Comparison of ENCODE assay signal across 1 cellular context in the genomic region with DNA sequence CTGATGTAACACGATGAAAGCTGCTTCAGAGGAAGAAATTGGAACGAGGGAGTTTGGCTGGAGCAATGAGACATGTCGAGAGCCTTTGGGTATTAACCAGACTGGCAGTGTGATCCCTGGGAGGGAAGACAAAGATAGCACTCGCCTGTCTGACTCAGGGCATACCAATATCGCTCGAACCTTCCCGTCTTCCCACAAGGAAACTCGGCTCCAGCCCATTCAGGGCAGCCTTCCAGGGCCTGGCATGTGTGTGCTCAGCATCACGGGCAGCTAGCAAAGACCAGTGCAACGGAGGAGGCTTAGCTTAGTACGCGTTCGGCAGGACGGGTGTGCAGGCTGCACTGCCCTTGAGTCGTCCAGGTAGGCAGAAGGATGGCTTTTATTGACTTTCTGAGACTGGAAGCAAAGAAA.
TF ChIP-seq lines count a peak whose summit lies in the region.

No MANE protein-coding gene starts in this region.

TF ChIP-seq in GM23338, 12 proteins besides CTCF, POLR2A, EP300 and RAD21 (continued from another document):
- TF ChIP-seq, protein P1, sequence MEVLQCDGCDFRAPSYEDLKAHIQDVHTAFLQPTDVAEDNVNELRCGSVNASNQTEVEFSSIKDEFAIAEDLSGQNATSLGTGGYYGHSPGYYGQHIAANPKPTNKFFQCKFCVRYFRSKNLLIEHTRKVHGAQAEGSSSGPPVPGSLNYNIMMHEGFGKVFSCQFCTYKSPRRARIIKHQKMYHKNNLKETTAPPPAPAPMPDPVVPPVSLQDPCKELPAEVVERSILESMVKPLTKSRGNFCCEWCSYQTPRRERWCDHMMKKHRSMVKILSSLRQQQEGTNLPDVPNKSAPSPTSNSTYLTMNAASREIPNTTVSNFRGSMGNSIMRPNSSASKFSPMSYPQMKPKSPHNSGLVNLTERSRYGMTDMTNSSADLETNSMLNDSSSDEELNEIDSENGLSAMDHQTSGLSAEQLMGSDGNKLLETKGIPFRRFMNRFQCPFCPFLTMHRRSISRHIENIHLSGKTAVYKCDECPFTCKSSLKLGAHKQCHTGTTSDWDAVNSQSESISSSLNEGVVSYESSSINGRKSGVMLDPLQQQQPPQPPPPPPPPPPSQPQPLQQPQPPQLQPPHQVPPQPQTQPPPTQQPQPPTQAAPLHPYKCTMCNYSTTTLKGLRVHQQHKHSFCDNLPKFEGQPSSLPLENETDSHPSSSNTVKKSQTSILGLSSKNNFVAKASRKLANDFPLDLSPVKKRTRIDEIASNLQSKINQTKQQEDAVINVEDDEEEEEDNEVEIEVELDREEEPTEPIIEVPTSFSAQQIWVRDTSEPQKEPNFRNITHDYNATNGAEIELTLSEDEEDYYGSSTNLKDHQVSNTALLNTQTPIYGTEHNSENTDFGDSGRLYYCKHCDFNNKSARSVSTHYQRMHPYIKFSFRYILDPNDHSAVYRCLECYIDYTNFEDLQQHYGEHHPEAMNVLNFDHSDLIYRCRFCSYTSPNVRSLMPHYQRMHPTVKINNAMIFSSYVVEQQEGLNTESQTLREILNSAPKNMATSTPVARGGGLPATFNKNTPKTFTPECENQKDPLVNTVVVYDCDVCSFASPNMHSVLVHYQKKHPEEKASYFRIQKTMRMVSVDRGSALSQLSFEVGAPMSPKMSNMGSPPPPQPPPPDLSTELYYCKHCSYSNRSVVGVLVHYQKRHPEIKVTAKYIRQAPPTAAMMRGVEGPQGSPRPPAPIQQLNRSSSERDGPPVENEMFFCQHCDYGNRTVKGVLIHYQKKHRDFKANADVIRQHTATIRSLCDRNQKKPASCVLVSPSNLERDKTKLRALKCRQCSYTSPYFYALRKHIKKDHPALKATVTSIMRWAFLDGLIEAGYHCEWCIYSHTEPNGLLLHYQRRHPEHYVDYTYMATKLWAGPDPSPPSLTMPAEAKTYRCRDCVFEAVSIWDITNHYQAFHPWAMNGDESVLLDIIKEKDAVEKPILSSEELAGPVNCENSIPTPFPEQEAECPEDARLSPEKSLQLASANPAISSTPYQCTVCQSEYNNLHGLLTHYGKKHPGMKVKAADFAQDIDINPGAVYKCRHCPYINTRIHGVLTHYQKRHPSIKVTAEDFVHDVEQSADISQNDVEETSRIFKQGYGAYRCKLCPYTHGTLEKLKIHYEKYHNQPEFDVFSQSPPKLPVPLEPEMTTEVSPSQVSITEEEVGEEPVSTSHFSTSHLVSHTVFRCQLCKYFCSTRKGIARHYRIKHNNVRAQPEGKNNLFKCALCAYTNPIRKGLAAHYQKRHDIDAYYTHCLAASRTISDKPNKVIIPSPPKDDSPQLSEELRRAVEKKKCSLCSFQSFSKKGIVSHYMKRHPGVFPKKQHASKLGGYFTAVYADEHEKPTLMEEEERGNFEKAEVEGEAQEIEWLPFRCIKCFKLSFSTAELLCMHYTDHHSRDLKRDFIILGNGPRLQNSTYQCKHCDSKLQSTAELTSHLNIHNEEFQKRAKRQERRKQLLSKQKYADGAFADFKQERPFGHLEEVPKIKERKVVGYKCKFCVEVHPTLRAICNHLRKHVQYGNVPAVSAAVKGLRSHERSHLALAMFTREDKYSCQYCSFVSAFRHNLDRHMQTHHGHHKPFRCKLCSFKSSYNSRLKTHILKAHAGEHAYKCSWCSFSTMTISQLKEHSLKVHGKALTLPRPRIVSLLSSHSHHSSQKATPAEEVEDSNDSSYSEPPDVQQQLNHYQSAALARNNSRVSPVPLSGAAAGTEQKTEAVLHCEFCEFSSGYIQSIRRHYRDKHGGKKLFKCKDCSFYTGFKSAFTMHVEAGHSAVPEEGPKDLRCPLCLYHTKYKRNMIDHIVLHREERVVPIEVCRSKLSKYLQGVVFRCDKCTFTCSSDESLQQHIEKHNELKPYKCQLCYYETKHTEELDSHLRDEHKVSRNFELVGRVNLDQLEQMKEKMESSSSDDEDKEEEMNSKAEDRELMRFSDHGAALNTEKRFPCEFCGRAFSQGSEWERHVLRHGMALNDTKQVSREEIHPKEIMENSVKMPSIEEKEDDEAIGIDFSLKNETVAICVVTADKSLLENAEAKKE (CRISPR knock-in tag; IDR thresholded peaks at IDR 0.05): no peak
- TF ChIP-seq ZNF114 (CRISPR knock-in tag; IDR thresholded peaks at IDR 0.05): no peak
